In genomic region chr1:113074237-113074636, GRCh38 we compare ENCODE assay signal across 8 cellular contexts. TPM values are rescaled to one million over a fixed set of nuclear protein-coding genes. Genes with fewer than 3 reads are reported as not detected.
DNase-seq lines count a peak whose midpoint lies in the region; ATAC-seq and TF ChIP-seq lines count a peak whose summit lies in the region.

No MANE protein-coding gene starts in this region.

- H3K9me3 ChIP-seq in OCI-LY3 (ENCODE audit: insufficient read depth, low read length), result no peaks in the 10 kb centered on the region

- peaks cover 11% of the 10 kb centered on the region for H3K4me1 ChIP-seq in OCI-LY3 (ENCODE audit: low read length)

- ATAC-seq in HG03135 (IDR thresholded peaks at IDR 0.05; ENCODE audit: unreplicated experiment), result no peak
- ATAC-seq in HG02678 (IDR thresholded peaks at IDR 0.05; ENCODE audit: unreplicated experiment), result no peak
- no peak for ATAC-seq in GM18909 (IDR thresholded peaks at IDR 0.05; ENCODE audit: poor library complexity, unreplicated experiment)

- peak overlapping the region; percentile 63 for H3K27ac ChIP-seq in OCI-LY3 (ENCODE audit: low read length)

- H3K4me2 ChIP-seq in OCI-LY3 (ENCODE audit: low read length), result peak overlapping the region; percentile 80

- DNase-seq in GM06990 (ENCODE audit: extremely low read depth, insufficient read length) (peak; percentile 32), epithelial cell of proximal tubule (ENCODE audit: low read depth) (no peak), renal cortical epithelial cell (ENCODE audit: low read depth) (peak; percentile 69), GOT3 (lab: John Stamatoyannopoulos, UW) (no peak)

- peak overlapping the region; percentile 86 for H3K9ac ChIP-seq in OCI-LY3 (ENCODE audit: low read length)

- peaks cover 13% of the 10 kb centered on the region; the same call in 1 of the 2 replicates for H4K20me1 ChIP-seq in OCI-LY3 (ENCODE audit: insufficient read depth, low read length)

- TF ChIP-seq CTCF in GM06990 (IDR thresholded peaks at IDR 0.05; ENCODE audit: insufficient read depth, low read length, poor library complexity, severe bottlenecking) (no peak), OCI-LY3 (IDR thresholded peaks at IDR 0.05; ENCODE audit: low read depth, low read length) (no peak), epithelial cell of proximal tubule (conservative IDR thresholded peaks at IDR 0.05; ENCODE audit: low read depth, low read length) (peak; percentile 3)

- H3K27me3 ChIP-seq in GM06990 (replicated peaks; ENCODE audit: control insufficient read depth, insufficient read depth, low read length), result no peaks in the 10 kb centered on the region
- H3K27me3 ChIP-seq in OCI-LY3 (ENCODE audit: low read depth, low read length), result no peaks in the 10 kb centered on the region

- peaks cover 2% of the 10 kb centered on the region for H3K36me3 ChIP-seq in GM06990 (ENCODE audit: control insufficient read depth, insufficient read depth, low read length)
- H3K36me3 ChIP-seq in OCI-LY3 (replicated peaks; ENCODE audit: low read depth, low read length), result peaks cover 3% of the 10 kb centered on the region

- H2AFZ ChIP-seq in OCI-LY3 (ENCODE audit: low read depth, low read length), result no peak overlapping the region

- H3K4me3 ChIP-seq in GM06990 (replicated peaks; ENCODE audit: low read depth, low read length), result peak overlapping the region; percentile 72
- H3K4me3 ChIP-seq in OCI-LY3 (ENCODE audit: low read length), result peak overlapping the region; percentile 100
- peak overlapping the region; percentile 99 for H3K4me3 ChIP-seq in epithelial cell of proximal tubule (ENCODE audit: low read depth, low read length)

- peaks cover 51% of the 10 kb centered on the region for H3K79me2 ChIP-seq in OCI-LY3 (ENCODE audit: low read length)

RNA-seq across cellular contexts. Expression of gene LRIG2, which starts 1.2 kb away (rescaled TPM):
- 3.9 and 4.4 TPM in 2 replicates for total RNA-seq in epithelial cell of proximal tubule
- 7.3 and 23.3 TPM in 2 replicates for total RNA-seq in renal cortical epithelial cell

Comparison
In these comparisons a context has a peak if more than half of its experiments do, and no peak if none do; other contexts are left out.
1. DNase-seq: peak in GM06990 (single experiment) and renal cortical epithelial cell (single experiment); none in epithelial cell of proximal tubule (single experiment) and GOT3 (single experiment).
2. Peak in every context shown above with its lines, with median percentiles within 50 percentile points of each other: H3K4me3 ChIP-seq.